8 cellular contexts compared by ENCODE assay signal in the genomic region with DNA sequence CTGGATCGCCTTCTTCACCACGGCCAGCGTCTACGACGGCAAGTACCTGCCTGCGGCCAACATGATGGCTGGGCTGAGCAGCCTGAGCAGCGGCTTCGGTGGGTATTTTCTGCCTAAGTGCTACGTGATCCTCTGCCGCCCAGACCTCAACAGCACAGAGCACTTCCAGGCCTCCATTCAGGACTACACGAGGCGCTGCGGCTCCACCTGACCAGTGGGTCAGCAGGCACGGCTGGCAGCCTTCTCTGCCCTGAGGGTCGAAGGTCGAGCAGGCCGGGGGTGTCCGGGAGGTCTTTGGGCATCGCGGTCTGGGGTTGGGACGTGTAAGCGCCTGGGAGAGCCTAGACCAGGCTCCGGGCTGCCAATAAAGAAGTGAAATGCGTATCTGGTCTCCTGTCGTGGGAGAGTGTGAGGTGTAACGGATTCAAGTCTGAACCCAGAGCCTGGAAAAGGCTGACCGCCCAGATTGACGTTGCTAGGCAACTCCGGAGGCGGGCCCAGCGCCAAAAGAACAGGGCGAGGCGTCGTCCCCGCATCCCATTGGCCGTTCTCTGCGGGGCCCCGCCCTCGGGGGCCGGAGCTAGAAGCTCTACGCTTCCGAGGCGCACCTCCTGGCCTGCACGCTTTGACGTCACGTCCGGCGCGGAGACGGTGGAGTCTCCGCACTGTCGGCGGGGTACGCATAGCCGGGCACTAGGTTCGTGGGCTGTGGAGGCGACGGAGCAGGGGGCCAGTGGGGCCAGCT. TPM values are rescaled to one million over a fixed set of nuclear protein-coding genes. Genes with fewer than 3 reads are reported as not detected.
DNase-seq lines count a peak whose midpoint lies in the region; ATAC-seq lines count a peak whose summit lies in the region.

A gene (plus strand): TSS at position 621 of the 745 bp plus-strand sequence. CDS start 616 bp downstream, outside the sequence.

- no peaks in the 10 kb centered on the region for H3K36me3 ChIP-seq in effector memory CD4-positive, alpha-beta T cell (ENCODE audit: control insufficient read depth, insufficient read depth, low read length)

- H3K9me3 ChIP-seq in effector memory CD4-positive, alpha-beta T cell (ENCODE audit: control insufficient read depth, low read length), result no peaks in the 10 kb centered on the region

- peaks cover 21% of the 10 kb centered on the region for H3K4me1 ChIP-seq in effector memory CD4-positive, alpha-beta T cell (ENCODE audit: control insufficient read depth, insufficient read depth, low read length, poor library complexity, severe bottlenecking)

- DNase-seq in COLO668 (lab: John Stamatoyannopoulos, UW; ENCODE audit: unreplicated experiment) (peak; percentile 100), HT1080 (ENCODE audit: low read depth) (peak; percentile 96), NOMO-1 treated with DMSO at 0.1 percent for 48 hours (lab: John Stamatoyannopoulos, UW; ENCODE audit: unreplicated experiment) (peak; percentile 97), medulla oblongata (ENCODE audit: extremely low spot score) (peak; percentile 99)
- DNase-seq in activated CD8-positive, alpha-beta memory T cell treated with anti-CD3 and anti-CD28 coated beads for 4 hours (ENCODE audit: low read depth in 2 of 2), result peak; percentile 93 to 95
- DNase-seq in effector memory CD4-positive, alpha-beta T cell, result peak; percentile 92 to 96 (median 94)
- DNase-seq in stimulated activated CD8-positive, alpha-beta memory T cell treated with anti-CD3 and anti-CD28 coated beads, Interleukin-12 subunit alpha, Interleukin-12 subunit beta, amount 100 ng/mL, for 1 hour (ENCODE audit: low read depth), result peak; percentile 95

- H3K27ac ChIP-seq in effector memory CD4-positive, alpha-beta T cell (ENCODE audit: insufficient read depth, low read length, poor library complexity, severe bottlenecking), result peak within 1 kb of the TSS; percentile 87

- H3K4me3 ChIP-seq in effector memory CD4-positive, alpha-beta T cell (ENCODE audit: insufficient read depth, low read depth, low read length, poor library complexity, severe bottlenecking), result peak within 1 kb of the TSS; percentile 91

- peak; percentile 92 for ATAC-seq in GM21360 (IDR thresholded peaks at IDR 0.05; ENCODE audit: unreplicated experiment)

- H3K27me3 ChIP-seq in effector memory CD4-positive, alpha-beta T cell (replicated peaks; ENCODE audit: control insufficient read depth, insufficient read depth, low read length, poor library complexity, severe bottlenecking), result no peaks in the 10 kb centered on the region

RNA-seq across cellular contexts. Expression of the gene that starts here (rescaled TPM):
- total RNA-seq in HT1080 (2014; rRNA removed; shearing (Covaris generic)), result 14.4 and 17.1 TPM in 2 replicates
- 11.0 and 12.6 TPM in 2 replicates for polyA plus RNA-seq in HT1080 (2015; cell fraction: cytosol; rRNA removed)
- polyA plus RNA-seq in HT1080 (2015; cell fraction: nucleus; rRNA removed), result 53.4 and 59.6 TPM in 2 replicates

Comparison
In these comparisons a context has a peak if more than half of its experiments do, and no peak if none do; other contexts are left out.
1. Peak in every context shown above with its lines: DNase-seq, ATAC-seq, H3K4me3 ChIP-seq and H3K27ac ChIP-seq.